ENCODE assay signal across 2 cellular contexts in the genomic region with DNA sequence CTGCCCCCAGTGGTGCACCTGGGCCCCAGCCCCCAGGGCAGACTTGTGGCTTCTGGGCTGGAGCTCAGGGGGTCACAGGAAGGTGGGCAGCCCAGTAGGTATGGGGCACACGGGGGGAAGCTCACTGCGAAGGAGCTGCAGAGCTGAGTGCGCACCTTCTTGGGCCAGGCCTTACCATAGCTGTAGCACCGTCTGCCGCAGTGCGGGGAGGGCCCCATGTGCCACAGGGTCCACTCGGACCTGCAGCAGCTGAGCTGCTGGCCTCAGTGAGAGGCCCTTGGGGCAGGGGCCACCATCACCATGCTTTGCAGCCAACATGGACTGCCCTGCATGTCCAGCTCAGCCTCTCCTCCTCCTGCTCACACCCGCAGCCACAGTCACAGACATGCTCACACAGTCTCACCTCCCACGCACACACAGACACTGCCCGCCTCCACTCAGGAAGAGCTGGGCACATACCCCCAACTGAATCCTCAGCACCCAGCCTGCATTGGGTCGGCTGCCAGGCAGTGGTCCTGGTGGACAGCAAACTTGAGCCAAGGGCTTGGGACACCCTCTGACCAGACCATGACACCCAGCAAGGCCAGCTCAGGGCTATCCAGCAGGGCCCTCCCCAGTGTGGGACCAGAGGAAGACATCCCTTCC.
A peak's percentile ranks its signal among the peaks of the same experiment; 100 is the strongest.
TF ChIP-seq lines count a peak whose summit lies in the region.

No MANE protein-coding gene starts in this region.

TF ChIP-seq in HEK293, 187 proteins besides CTCF, POLR2A, EP300 and RAD21 (continued from another document):
- TF ChIP-seq EGR2 (tag by site-specific recombination; IDR thresholded peaks at IDR 0.05; ENCODE audit: low read depth), result peak; percentile 81
- TF ChIP-seq SP2 (tag by site-specific recombination; IDR thresholded peaks at IDR 0.05), result no peak
- TF ChIP-seq ZFHX2 (tag by site-specific recombination; conservative IDR thresholded peaks at IDR 0.05), result peak; percentile 90
- TF ChIP-seq ZIC2 (tag by site-specific recombination; IDR thresholded peaks at IDR 0.05), result peak; percentile 38; the same call in 1 of the 2 replicates
- TF ChIP-seq, protein P1, sequence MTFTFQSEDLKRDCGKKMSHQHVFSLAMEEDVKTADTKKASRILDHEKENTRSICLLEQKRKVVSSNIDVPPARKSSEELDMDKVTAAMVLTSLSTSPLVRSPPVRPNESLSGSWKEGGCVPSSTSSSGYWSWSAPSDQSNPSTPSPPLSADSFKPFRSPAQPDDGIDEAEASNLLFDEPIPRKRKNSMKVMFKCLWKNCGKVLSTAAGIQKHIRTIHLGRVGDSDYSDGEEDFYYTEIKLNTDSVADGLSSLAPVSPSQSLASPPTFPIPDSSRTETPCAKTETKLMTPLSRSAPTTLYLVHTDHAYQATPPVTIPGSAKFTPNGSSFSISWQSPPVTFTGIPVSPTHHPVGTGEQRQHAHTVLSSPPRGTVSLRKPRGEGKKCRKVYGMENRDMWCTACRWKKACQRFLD (tag by site-specific recombination; IDR thresholded peaks at IDR 0.05), result no peak
- TF ChIP-seq KLF9 (tag by site-specific recombination; IDR thresholded peaks at IDR 0.05; ENCODE audit: low read depth), result no peak

TF ChIP-seq in K562, 482 proteins besides CTCF, POLR2A, EP300 and RAD21 (continued from another document):
- TF ChIP-seq, protein P2, sequence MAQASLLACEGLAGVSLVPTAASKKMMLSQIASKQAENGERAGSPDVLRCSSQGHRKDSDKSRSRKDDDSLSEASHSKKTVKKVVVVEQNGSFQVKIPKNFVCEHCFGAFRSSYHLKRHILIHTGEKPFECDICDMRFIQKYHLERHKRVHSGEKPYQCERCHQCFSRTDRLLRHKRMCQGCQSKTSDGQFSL (CRISPR knock-in tag; IDR thresholded peaks at IDR 0.05), result no peak
- TF ChIP-seq, protein P2 (tag; IDR thresholded peaks at IDR 0.05), result no peak
- TF ChIP-seq, protein P3, sequence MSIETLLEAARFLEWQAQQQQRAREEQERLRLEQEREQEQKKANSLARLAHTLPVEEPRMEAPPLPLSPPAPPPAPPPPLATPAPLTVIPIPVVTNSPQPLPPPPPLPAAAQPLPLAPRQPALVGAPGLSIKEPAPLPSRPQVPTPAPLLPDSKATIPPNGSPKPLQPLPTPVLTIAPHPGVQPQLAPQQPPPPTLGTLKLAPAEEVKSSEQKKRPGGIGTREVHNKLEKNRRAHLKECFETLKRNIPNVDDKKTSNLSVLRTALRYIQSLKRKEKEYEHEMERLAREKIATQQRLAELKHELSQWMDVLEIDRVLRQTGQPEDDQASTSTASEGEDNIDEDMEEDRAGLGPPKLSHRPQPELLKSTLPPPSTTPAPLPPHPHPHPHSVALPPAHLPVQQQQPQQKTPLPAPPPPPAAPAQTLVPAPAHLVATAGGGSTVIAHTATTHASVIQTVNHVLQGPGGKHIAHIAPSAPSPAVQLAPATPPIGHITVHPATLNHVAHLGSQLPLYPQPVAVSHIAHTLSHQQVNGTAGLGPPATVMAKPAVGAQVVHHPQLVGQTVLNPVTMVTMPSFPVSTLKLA (conservative IDR thresholded peaks at IDR 0.05), result no peak
- no peak for TF ChIP-seq MTA1 (IDR thresholded peaks at IDR 0.05; ENCODE audit: borderline replicate concordance)
- TF ChIP-seq HOXB6 (CRISPR knock-in tag; IDR thresholded peaks at IDR 0.05; ENCODE audit: borderline replicate concordance), result no peak
- TF ChIP-seq, protein P4, sequence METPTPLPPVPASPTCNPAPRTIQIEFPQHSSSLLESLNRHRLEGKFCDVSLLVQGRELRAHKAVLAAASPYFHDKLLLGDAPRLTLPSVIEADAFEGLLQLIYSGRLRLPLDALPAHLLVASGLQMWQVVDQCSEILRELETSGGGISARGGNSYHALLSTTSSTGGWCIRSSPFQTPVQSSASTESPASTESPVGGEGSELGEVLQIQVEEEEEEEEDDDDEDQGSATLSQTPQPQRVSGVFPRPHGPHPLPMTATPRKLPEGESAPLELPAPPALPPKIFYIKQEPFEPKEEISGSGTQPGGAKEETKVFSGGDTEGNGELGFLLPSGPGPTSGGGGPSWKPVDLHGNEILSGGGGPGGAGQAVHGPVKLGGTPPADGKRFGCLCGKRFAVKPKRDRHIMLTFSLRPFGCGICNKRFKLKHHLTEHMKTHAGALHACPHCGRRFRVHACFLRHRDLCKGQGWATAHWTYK (CRISPR knock-in tag; IDR thresholded peaks at IDR 0.05), result no peak
